Comparison of ENCODE assay signal across 1 cellular context in the genomic region with DNA sequence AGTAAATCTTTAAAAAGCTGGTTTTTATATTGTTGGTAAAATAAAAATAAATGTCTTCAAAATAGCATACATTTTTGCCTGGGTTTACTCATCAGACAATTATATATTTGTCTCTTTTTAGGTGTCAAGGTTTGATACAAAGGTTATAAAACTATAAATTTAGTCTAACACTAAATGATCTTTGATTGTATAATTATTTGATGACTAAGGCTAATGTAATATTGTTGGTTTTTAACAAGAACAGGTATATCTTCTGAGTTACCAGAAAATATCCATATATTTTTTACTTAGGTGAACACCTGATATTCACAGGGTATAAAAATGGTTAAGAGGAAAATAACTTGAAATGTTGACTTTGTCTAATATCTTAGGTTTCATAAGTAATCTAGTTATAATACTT.
TF ChIP-seq lines count a peak whose summit lies in the region.

No MANE protein-coding gene starts in this region.

TF ChIP-seq in A549, 52 proteins besides CTCF, POLR2A, EP300 and RAD21 (continued from another document):
- TF ChIP-seq, protein P1, sequence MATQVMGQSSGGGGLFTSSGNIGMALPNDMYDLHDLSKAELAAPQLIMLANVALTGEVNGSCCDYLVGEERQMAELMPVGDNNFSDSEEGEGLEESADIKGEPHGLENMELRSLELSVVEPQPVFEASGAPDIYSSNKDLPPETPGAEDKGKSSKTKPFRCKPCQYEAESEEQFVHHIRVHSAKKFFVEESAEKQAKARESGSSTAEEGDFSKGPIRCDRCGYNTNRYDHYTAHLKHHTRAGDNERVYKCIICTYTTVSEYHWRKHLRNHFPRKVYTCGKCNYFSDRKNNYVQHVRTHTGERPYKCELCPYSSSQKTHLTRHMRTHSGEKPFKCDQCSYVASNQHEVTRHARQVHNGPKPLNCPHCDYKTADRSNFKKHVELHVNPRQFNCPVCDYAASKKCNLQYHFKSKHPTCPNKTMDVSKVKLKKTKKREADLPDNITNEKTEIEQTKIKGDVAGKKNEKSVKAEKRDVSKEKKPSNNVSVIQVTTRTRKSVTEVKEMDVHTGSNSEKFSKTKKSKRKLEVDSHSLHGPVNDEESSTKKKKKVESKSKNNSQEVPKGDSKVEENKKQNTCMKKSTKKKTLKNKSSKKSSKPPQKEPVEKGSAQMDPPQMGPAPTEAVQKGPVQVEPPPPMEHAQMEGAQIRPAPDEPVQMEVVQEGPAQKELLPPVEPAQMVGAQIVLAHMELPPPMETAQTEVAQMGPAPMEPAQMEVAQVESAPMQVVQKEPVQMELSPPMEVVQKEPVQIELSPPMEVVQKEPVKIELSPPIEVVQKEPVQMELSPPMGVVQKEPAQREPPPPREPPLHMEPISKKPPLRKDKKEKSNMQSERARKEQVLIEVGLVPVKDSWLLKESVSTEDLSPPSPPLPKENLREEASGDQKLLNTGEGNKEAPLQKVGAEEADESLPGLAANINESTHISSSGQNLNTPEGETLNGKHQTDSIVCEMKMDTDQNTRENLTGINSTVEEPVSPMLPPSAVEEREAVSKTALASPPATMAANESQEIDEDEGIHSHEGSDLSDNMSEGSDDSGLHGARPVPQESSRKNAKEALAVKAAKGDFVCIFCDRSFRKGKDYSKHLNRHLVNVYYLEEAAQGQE (IDR thresholded peaks at IDR 0.05), result no peak
